In genomic region chr15:70596354-70597055, GRCh38 we compare ENCODE assay signal across 1 cellular context.
TF ChIP-seq lines count a peak whose summit lies in the region.

No MANE protein-coding gene starts in this region.

TF ChIP-seq in HepG2, 621 proteins besides CTCF, POLR2A, EP300 and RAD21 (continued from another document and continues in another):
- peak; percentile 91 for TF ChIP-seq ZNF281 (CRISPR knock-in tag; IDR thresholded peaks at IDR 0.05; ENCODE audit: borderline replicate concordance)
- 0 out of 2 replicates have a peak, but pooled peaks have one; percentile 43 for TF ChIP-seq MIXL1 (CRISPR knock-in tag; IDR thresholded peaks at IDR 0.05)
- peak; percentile 39 for TF ChIP-seq RXRB (CRISPR knock-in tag; IDR thresholded peaks at IDR 0.05; ENCODE audit: borderline replicate concordance)
- peak; percentile 87; the same call in 1 of the 2 replicates for TF ChIP-seq AHDC1 (CRISPR knock-in tag; IDR thresholded peaks at IDR 0.05; ENCODE audit: borderline replicate concordance)
- TF ChIP-seq FOXO1 (CRISPR knock-in tag; IDR thresholded peaks at IDR 0.05) = peak; percentile 13; the same call in 1 of the 2 replicates
- 0 out of 2 replicates have a peak, but pooled peaks have one; percentile 51 for TF ChIP-seq GATAD2A (CRISPR knock-in tag; IDR thresholded peaks at IDR 0.05)
- no peak for TF ChIP-seq SOX6 (IDR thresholded peaks at IDR 0.05)
- peak; percentile 35; the same call in 1 of the 2 replicates for TF ChIP-seq SOX6 (CRISPR knock-in tag; IDR thresholded peaks at IDR 0.05)
- peak; percentile 74 for TF ChIP-seq SKI (IDR thresholded peaks at IDR 0.05; ENCODE audit: partially characterized antibody)
- no peak for TF ChIP-seq MIER2 (CRISPR knock-in tag; IDR thresholded peaks at IDR 0.05)
- peak; percentile 70; the same call in 1 of the 2 replicates for TF ChIP-seq ZNF670 (CRISPR knock-in tag; IDR thresholded peaks at IDR 0.05; ENCODE audit: borderline replicate concordance)
- TF ChIP-seq NCOR1 (IDR thresholded peaks at IDR 0.05; ENCODE audit: borderline replicate concordance, low read length) = peak; percentile 45; the same call in 1 of the 2 replicates
- no peak for TF ChIP-seq ZBTB40 (IDR thresholded peaks at IDR 0.05)
- TF ChIP-seq ZBTB40 (CRISPR knock-in tag; IDR thresholded peaks at IDR 0.05) = no peak
- TF ChIP-seq ZNF614 (CRISPR knock-in tag; IDR thresholded peaks at IDR 0.05; ENCODE audit: borderline replicate concordance) = peak; percentile 36; the same call in 1 of the 2 replicates
- 0 out of 2 replicates have a peak, but pooled peaks have one; percentile 30 for TF ChIP-seq TCF7 (IDR thresholded peaks at IDR 0.05; ENCODE audit: low read depth)
- 0 out of 2 replicates have a peak, but pooled peaks have one; percentile 28 for TF ChIP-seq ZNF292 (CRISPR knock-in tag; IDR thresholded peaks at IDR 0.05; ENCODE audit: borderline replicate concordance, low read depth)
- TF ChIP-seq JUN (CRISPR knock-in tag; IDR thresholded peaks at IDR 0.05) = peak; percentile 84; the same call in 1 of the 2 replicates
- TF ChIP-seq PRDM10 (CRISPR knock-in tag; IDR thresholded peaks at IDR 0.05; ENCODE audit: low read depth) = 0 out of 2 replicates have a peak, but pooled peaks have one; percentile 29
- TF ChIP-seq PAXIP1 (CRISPR knock-in tag; conservative IDR thresholded peaks at IDR 0.05) = peak; percentile 74
- no peak for TF ChIP-seq SSRP1 (CRISPR knock-in tag; IDR thresholded peaks at IDR 0.05)
- TF ChIP-seq TBL1XR1 (IDR thresholded peaks at IDR 0.05; ENCODE audit: borderline replicate concordance, low read length, partially characterized antibody) = peak; percentile 79
